9 cellular contexts compared by ENCODE assay signal in genomic region chr17:7294614-7295153, GRCh38. TPM values are rescaled to one million over a fixed set of nuclear protein-coding genes. Genes with fewer than 3 reads are reported as not detected.
A peak's percentile ranks its signal among the peaks of the same experiment; 100 is the strongest.
DNase-seq lines count a peak whose midpoint lies in the region; ATAC-seq and TF ChIP-seq lines count a peak whose summit lies in the region.
"Had no signal": no experiment of that assay in that cellular context is flagged by ENCODE, and none has a peak within 500 bp of the region (broad histone marks: within the 10 kb centered on the region; RNA-seq: fewer than 3 reads in every experiment).

YBX2 (minus strand) TSS chr17:7294639; CDS start chr17:7294500, 139 bp downstream.

- peak within 1 kb of the TSS; percentile 94 for H2AK5ac ChIP-seq in neuronal stem cell (ENCODE audit: low read depth, low read length)

- H3K27me3 Mint-ChIP-seq in HFFc6 (ENCODE audit: insufficient read depth) (peaks cover 48% of the 10 kb centered on the region), type B pancreatic cell (peaks cover 47% of the 10 kb centered on the region)

- H3K9me3 Mint-ChIP-seq in HFFc6 (no peaks in the 10 kb centered on the region), type B pancreatic cell (no peaks in the 10 kb centered on the region)

- no peak within 1 kb of the TSS for H3K14ac ChIP-seq in neuronal stem cell (ENCODE audit: low read length)

- peak within 1 kb of the TSS; percentile 49 for H2BK15ac ChIP-seq in neuronal stem cell (ENCODE audit: low read length)

- H3K4me1 Mint-ChIP-seq in HFFc6 (ENCODE audit: low read depth), result peaks cover 11% of the 10 kb centered on the region
- H3K4me1 Mint-ChIP-seq in type B pancreatic cell (ENCODE audit: unreplicated experiment), result peaks cover 19% of the 10 kb centered on the region

- peak; percentile 53 for ATAC-seq in esophagus mucosa
- ATAC-seq in GM21360 (IDR thresholded peaks at IDR 0.05; ENCODE audit: unreplicated experiment), result no peak

- peaks cover 0 to 3% of the 10 kb centered on the region in 2 donors for H3K9me3 ChIP-seq in neuronal stem cell (replicated peaks in 1 of 2; ENCODE audit: control insufficient read depth in 2 of 2, insufficient read depth in 1 of 2, low read depth in 1 of 2, low read length in 2 of 2)

- no peak within 1 kb of the TSS for H3K9ac ChIP-seq in neuronal stem cell (ENCODE audit: low read depth, low read length, poor library complexity)

- peak within 1 kb of the TSS; percentile 29 to 71 for H3K4me3 ChIP-seq in neuronal stem cell (ENCODE audit: low read length in 2 of 2)
- H3K4me3 ChIP-seq: lung had no signal

- peaks cover 7 to 22% of the 10 kb centered on the region in 2 donors for H3K4me1 ChIP-seq in neuronal stem cell (ENCODE audit: control insufficient read depth in 2 of 2, insufficient read depth in 1 of 2, low read depth in 1 of 2, low read length in 2 of 2)

- TF ChIP-seq CTCF in HFFc6 (IDR thresholded peaks at IDR 0.05) (no peak), type B pancreatic cell (conservative IDR thresholded peaks at IDR 0.05) (no peak)

- peaks cover 10 to 48% (median 44%) of the 10 kb centered on the region in 3 experiments for H3K27me3 ChIP-seq in neuronal stem cell (ENCODE audit: control insufficient read depth in 3 of 3, insufficient read depth in 3 of 3, low read depth in 1 of 3, low read length in 3 of 3)

- peak within 1 kb of the TSS; percentile 80 for H3K4me2 ChIP-seq in neuronal stem cell (ENCODE audit: insufficient read depth, low read length, poor library complexity, severe bottlenecking)

- H2BK12ac ChIP-seq in neuronal stem cell (ENCODE audit: low read length), result no peak within 1 kb of the TSS

- peak within 1 kb of the TSS; percentile 87 for H2AFZ ChIP-seq in neuronal stem cell (ENCODE audit: low read length)

- H3K23ac ChIP-seq in neuronal stem cell (ENCODE audit: low read depth, low read length, poor library complexity), result peak within 1 kb of the TSS; percentile 89

- peak within 1 kb of the TSS; percentile 17 for H4K8ac ChIP-seq in neuronal stem cell (ENCODE audit: low read depth, low read length)

- no peak within 1 kb of the TSS for H4K91ac ChIP-seq in neuronal stem cell (ENCODE audit: low read depth, low read length, poor library complexity)

- no peak within 1 kb of the TSS for H3K27ac ChIP-seq in neuronal stem cell (replicated peaks; ENCODE audit: low read length)

- peak; percentile 30 for DNase-seq in Ammon's horn (ENCODE audit: low spot score)
- DNase-seq in HFFc6, result no peak
- DNase-seq in NCI-H69 (lab: John Stamatoyannopoulos, UW), result peak; percentile 90
- peak; percentile 47 for DNase-seq in activated T-cell treated with anti-CD3 and anti-CD28 coated beads for 24 hours (ENCODE audit: low read depth)
- DNase-seq in neuronal stem cell (ENCODE audit: low spot score), result no peak
- peak; percentile 87 for DNase-seq in type B pancreatic cell (ENCODE audit: extremely low spot score, unreplicated experiment)

- peak within 1 kb of the TSS; percentile 94 for H2BK120ac ChIP-seq in neuronal stem cell (ENCODE audit: low read depth, low read length)

- peak within 1 kb of the TSS; percentile 96 for H3K18ac ChIP-seq in neuronal stem cell (ENCODE audit: low read length)

- H3K4me3 Mint-ChIP-seq in HFFc6 (peak within 1 kb of the TSS; percentile 66; the same call in 1 of the 2 replicates), type B pancreatic cell (peak within 1 kb of the TSS; percentile 83)

- H3K79me1 ChIP-seq in neuronal stem cell (ENCODE audit: low read depth, low read length), result peaks cover 4% of the 10 kb centered on the region

- H2BK5ac ChIP-seq in neuronal stem cell (ENCODE audit: low read length), result no peak within 1 kb of the TSS

- no peak within 1 kb of the TSS for H3K27ac Mint-ChIP-seq in HFFc6
- H3K27ac Mint-ChIP-seq in type B pancreatic cell, result peak within 1 kb of the TSS; percentile 61

- no peak within 1 kb of the TSS for H3K4ac ChIP-seq in neuronal stem cell (ENCODE audit: low read length)

- H3K36me3 ChIP-seq in neuronal stem cell (replicated peaks in 1 of 2; ENCODE audit: control insufficient read depth in 2 of 2, insufficient read depth in 2 of 2, low read length in 2 of 2), result no peaks in the 10 kb centered on the region

- H3K36me3 Mint-ChIP-seq in HFFc6 (ENCODE audit: low read depth) (no peaks in the 10 kb centered on the region), type B pancreatic cell (no peaks in the 10 kb centered on the region)

- no CpG with 5 or more reads among the region's 57 CpGs for WGBS in neuronal stem cell (ENCODE audit: extremely low coverage in 2 of 2, insufficient read length in 2 of 2, insufficient replicate concordance in 1 of 2), 2 donors

RNA-seq across cellular contexts. Expression of gene YBX2, which starts in this region (rescaled TPM):
- total RNA-seq in HFFc6 (2021; fragmentation: NEBNext Ultra II Directional; extraction: Animal tissue kit (Norgen Biotek cat#: 25700)), result not detected
- total RNA-seq in esophagus mucosa (0.96 TPM), type B pancreatic cell (ENCODE audit: low replicate concordance) (4.5 and 7.0 TPM in 2 replicates)
- polyA plus RNA-seq in neuronal stem cell (2013, experiment 1 of 2), result 7.6 TPM
- 7.5 TPM for polyA plus RNA-seq in neuronal stem cell (2013, experiment 2 of 2)

Comparison
In these comparisons a context has a peak if more than half of its experiments do, and no peak if none do; other contexts are left out.
1. Peak in ATAC-seq in esophagus mucosa; RNA of the gene not detected or under 1 TPM.
2. DNase-seq: peak in Ammon's horn (single experiment), NCI-H69 (single experiment), activated T-cell treated with anti-CD3 and anti-CD28 coated beads for 24 hours (single experiment) and type B pancreatic cell (single experiment); none in HFFc6 (single experiment) and neuronal stem cell (single experiment).